ENCODE assay signal across 8 cellular contexts in the genomic region with DNA sequence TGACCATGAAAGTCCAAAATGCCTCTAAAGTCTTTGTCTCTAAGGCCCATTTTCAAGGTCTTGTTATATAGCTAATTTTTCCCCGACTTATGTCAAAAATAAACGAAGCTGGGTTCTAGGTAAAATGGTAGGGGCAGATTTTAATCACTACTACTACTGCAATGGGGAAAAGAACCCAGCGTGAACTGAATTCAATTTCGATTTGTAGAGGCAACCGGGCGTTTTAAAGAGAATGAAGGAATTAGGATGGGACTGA. TPM values are rescaled to one million over a fixed set of nuclear protein-coding genes. Genes with fewer than 3 reads are reported as not detected.
DNase-seq lines count a peak whose midpoint lies in the region; ATAC-seq and TF ChIP-seq lines count a peak whose summit lies in the region.

No MANE protein-coding gene starts in this region.

- H3K4me3 ChIP-seq in BE2C (ENCODE audit: low read depth, low read length), result peak overlapping the region; percentile 97
- H3K4me3 ChIP-seq in NB4 (ENCODE audit: low read depth, low read length), result peak overlapping the region; percentile 89
- peak overlapping the region; percentile 96 for H3K4me3 ChIP-seq in ectodermal cell (ENCODE audit: insufficient read depth, low read depth, low read length)

- H3K27ac ChIP-seq in ectodermal cell (ENCODE audit: insufficient read depth, low read depth, low read length, poor library complexity, severe bottlenecking), result peak overlapping the region; percentile 94

- WGBS in ectodermal cell, 2 experiments, result 18 to 22% methylated on average over 6 of the region's 6 CpGs

- DNase-seq in BE2C (no peak), NB4 (ENCODE audit: low read depth) (no peak), T1000 (lab: John Stamatoyannopoulos, UW) (no peak), HCEC 1CT (no peak), SW480 (ENCODE audit: low spot score) (no peak)
- DNase-seq in natural killer cell treated with Interleukin-12 subunit alpha and Interleukin-12 subunit beta and Interleukin-15 and Interleukin-18, amount 100 ng/mL, for 72 hours (ENCODE audit: low spot score), result no peak

- H3K36me3 Mint-ChIP-seq in natural killer cell treated with Interleukin-12 subunit alpha and Interleukin-12 subunit beta and Interleukin-15 and Interleukin-18, amount 100 ng/mL, for 72 hours, result peaks cover 12% of the 10 kb centered on the region

- peaks cover 9 to 15% of the 10 kb centered on the region in 2 donors for H3K27me3 Mint-ChIP-seq in natural killer cell treated with Interleukin-12 subunit alpha and Interleukin-12 subunit beta and Interleukin-15 and Interleukin-18, amount 100 ng/mL, for 72 hours

- peak overlapping the region; percentile 99 for H3K4me3 Mint-ChIP-seq in natural killer cell treated with Interleukin-12 subunit alpha and Interleukin-12 subunit beta and Interleukin-15 and Interleukin-18, amount 100 ng/mL, for 72 hours

- peaks cover 28% of the 10 kb centered on the region for H3K36me3 ChIP-seq in BE2C
- peaks cover 14% of the 10 kb centered on the region for H3K36me3 ChIP-seq in ectodermal cell (ENCODE audit: control insufficient read depth, insufficient read depth, low read length)

- no peak for TF ChIP-seq POLR2A in NB4 (IDR thresholded peaks at IDR 0.05; ENCODE audit: extremely low read depth, insufficient read length)

- H3K4me1 Mint-ChIP-seq in natural killer cell treated with Interleukin-12 subunit alpha and Interleukin-12 subunit beta and Interleukin-15 and Interleukin-18, amount 100 ng/mL, for 72 hours (ENCODE audit: low read depth in 2 of 2), result peaks cover 18 to 21% of the 10 kb centered on the region in 2 donors

- TF ChIP-seq CTCF in BE2C (IDR thresholded peaks at IDR 0.05; ENCODE audit: low read depth, low read length), result no peak
- TF ChIP-seq CTCF in NB4 (IDR thresholded peaks at IDR 0.05; ENCODE audit: low read depth, low read length), result no peak

- H3K27me3 ChIP-seq in BE2C (no peaks in the 10 kb centered on the region), ectodermal cell (ENCODE audit: control insufficient read depth, insufficient read depth, low read length, poor library complexity, severe bottlenecking) (no peaks in the 10 kb centered on the region)

- ATAC-seq in natural killer cell treated with Interleukin-12 subunit alpha and Interleukin-12 subunit beta and Interleukin-15 and Interleukin-18, amount 100 ng/mL, for 72 hours, result no peak
- ATAC-seq in HG03378 (IDR thresholded peaks at IDR 0.05; ENCODE audit: unreplicated experiment), result no peak

- no peaks in the 10 kb centered on the region for H3K9me3 ChIP-seq in BE2C
- H3K9me3 ChIP-seq in ectodermal cell (ENCODE audit: control insufficient read depth, low read length), result no peaks in the 10 kb centered on the region

- H3K27ac Mint-ChIP-seq in natural killer cell treated with Interleukin-12 subunit alpha and Interleukin-12 subunit beta and Interleukin-15 and Interleukin-18, amount 100 ng/mL, for 72 hours, result peak overlapping the region; percentile 96 to 98

- H3K4me1 ChIP-seq in BE2C (peaks cover 3% of the 10 kb centered on the region; the same call in 1 of the 2 replicates), ectodermal cell (ENCODE audit: control insufficient read depth, insufficient read depth, low read length) (peaks cover 11% of the 10 kb centered on the region)

- H3K9me3 Mint-ChIP-seq in natural killer cell treated with Interleukin-12 subunit alpha and Interleukin-12 subunit beta and Interleukin-15 and Interleukin-18, amount 100 ng/mL, for 72 hours, result no peaks in the 10 kb centered on the region

RNA-seq across cellular contexts. Expression of gene EXO1, which starts 0.5 kb away (rescaled TPM):
- polyA plus RNA-seq in BE2C (2012; ENCODE audit: insufficient read depth, insufficient read length, low read depth), result 6.9 TPM
- 31.9 TPM for polyA plus RNA-seq in ectodermal cell (2013, experiment 1 of 4)
- 33.9 TPM for polyA plus RNA-seq in ectodermal cell (2013, experiment 2 of 4)
- 20.4 TPM for polyA plus RNA-seq in ectodermal cell (2013, experiment 3 of 4)
- 22.0 TPM for polyA plus RNA-seq in ectodermal cell (2013, experiment 4 of 4)
- total RNA-seq in natural killer cell treated with Interleukin-12 subunit alpha and Interleukin-12 subunit beta and Interleukin-15 and Interleukin-18, amount 100 ng/mL, for 72 hours, result 10 to 100 TPM; 23.7 to 55.0 TPM
